Comparison of ENCODE assay signal across 14 cellular contexts in the genomic region with DNA sequence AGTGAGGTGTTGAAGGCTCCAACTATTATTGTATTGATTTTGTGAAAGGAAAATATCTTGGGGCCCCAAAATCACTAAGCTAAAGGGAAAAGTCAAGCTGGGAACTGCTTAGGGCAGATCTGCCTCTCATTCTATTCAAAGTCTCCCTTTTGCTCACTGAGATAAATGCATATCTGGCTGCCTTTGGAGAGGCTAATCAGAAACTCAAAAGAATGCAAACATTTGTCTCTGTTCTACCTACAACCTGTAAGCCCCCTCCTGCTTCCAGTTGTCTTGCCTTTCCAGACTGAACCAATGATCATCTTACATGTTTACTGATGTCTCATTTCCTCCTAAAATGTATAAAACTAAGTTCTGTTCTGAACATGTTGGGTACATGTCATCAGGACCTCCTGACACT.
DNase-seq lines count a peak whose midpoint lies in the region; ATAC-seq and TF ChIP-seq lines count a peak whose summit lies in the region.
"Had no signal": no experiment of that assay in that cellular context is flagged by ENCODE, and none has a peak within 500 bp of the region (broad histone marks: within the 10 kb centered on the region; RNA-seq: fewer than 3 reads in every experiment).

No MANE protein-coding gene starts in this region.

- no peak overlapping the region for H4K5ac ChIP-seq in mesendoderm (ENCODE audit: low read length)

- H3K27me3 ChIP-seq in H7 (ENCODE audit: control insufficient read depth, insufficient read depth, low read length): no peaks in the 10 kb centered on the region
- H3K27me3 ChIP-seq in NT2/D1 (ENCODE audit: insufficient read depth, insufficient read length): no peaks in the 10 kb centered on the region
- no peaks in the 10 kb centered on the region for H3K27me3 ChIP-seq in iPS DF 6.9 (ENCODE audit: control insufficient read depth, insufficient read depth, low read length)
- no peaks in the 10 kb centered on the region for H3K27me3 ChIP-seq in mesendoderm (ENCODE audit: insufficient read depth, low read length, poor library complexity)
- no peaks in the 10 kb centered on the region for H3K27me3 ChIP-seq in left ventricle myocardium inferior (ENCODE audit: low read depth)
- H3K27me3 ChIP-seq: BLaER1 treated with 17β-estradiol and CSF1 and Interleukin-3, amounts not matched to agents 10 nM and 100 nM had no signal

- intact Hi-C loops in left ventricle myocardium inferior (cut with micrococcal nuclease): no loop called here

- no peak overlapping the region for H3K4ac ChIP-seq in mesendoderm (ENCODE audit: low read depth, low read length)

- H3K9ac ChIP-seq in NT2/D1 (ENCODE audit: insufficient read length, low read depth) (no peak overlapping the region), mesendoderm (ENCODE audit: low read length) (no peak overlapping the region)
- H3K9ac ChIP-seq: BLaER1 treated with 17β-estradiol and CSF1 and Interleukin-3, amounts not matched to agents 10 nM and 100 nM had no signal

- TF ChIP-seq CTCF in left ventricle myocardium inferior (IDR thresholded peaks at IDR 0.05; ENCODE audit: borderline replicate concordance): no peak

- no peaks in the 10 kb centered on the region for H3K79me1 ChIP-seq in mesendoderm (ENCODE audit: low read length)

- H3K27ac ChIP-seq in iPS DF 6.9 (ENCODE audit: low read length): no peak overlapping the region
- H3K27ac ChIP-seq in mesendoderm (ENCODE audit: low read depth, low read length): no peak overlapping the region
- H3K27ac ChIP-seq in left ventricle myocardium inferior (replicated peaks): no peak overlapping the region
- H3K27ac ChIP-seq: BLaER1 treated with 17β-estradiol and CSF1 and Interleukin-3, amounts not matched to agents 10 nM and 100 nM had no signal

- no peak overlapping the region for H3K4me2 ChIP-seq in mesendoderm (ENCODE audit: low read length)
- H3K4me2 ChIP-seq: BLaER1 treated with 17β-estradiol and CSF1 and Interleukin-3, amounts not matched to agents 10 nM and 100 nM had no signal

- H3K79me2 ChIP-seq in mesendoderm (ENCODE audit: control insufficient read depth, insufficient read depth, low read length): no peaks in the 10 kb centered on the region

- H3K9me3 ChIP-seq in NT2/D1 (ENCODE audit: insufficient read depth, low read length) (peaks cover 15% of the 10 kb centered on the region; the same call in 1 of the 2 replicates), iPS DF 6.9 (ENCODE audit: control insufficient read depth, insufficient read depth, low read length) (no peaks in the 10 kb centered on the region), left ventricle myocardium inferior (replicated peaks) (peaks cover 47% of the 10 kb centered on the region)

- no peak overlapping the region for H3K23ac ChIP-seq in mesendoderm (ENCODE audit: low read length)

- no peaks in the 10 kb centered on the region for H3K4me1 ChIP-seq in NT2/D1 (ENCODE audit: insufficient read depth, insufficient read length)
- H3K4me1 ChIP-seq in iPS DF 6.9 (ENCODE audit: control insufficient read depth, insufficient read depth, low read length): no peaks in the 10 kb centered on the region
- H3K4me1 ChIP-seq in mesendoderm (ENCODE audit: control insufficient read depth, low read depth, low read length): no peaks in the 10 kb centered on the region
- peaks cover 20% of the 10 kb centered on the region for H3K4me1 ChIP-seq in left ventricle myocardium inferior
- H3K4me1 ChIP-seq: BLaER1 treated with 17β-estradiol and CSF1 and Interleukin-3, amounts not matched to agents 10 nM and 100 nM had no signal

- no peak overlapping the region for H2BK5ac ChIP-seq in mesendoderm (ENCODE audit: low read length)

- peak; percentile 4 for DNase-seq in H7
- peak; percentile 9 for DNase-seq in NT2/D1 (ENCODE audit: low read depth, low spot score)
- peak; percentile 2 for DNase-seq in iPS DF 6.9 (ENCODE audit: low read depth, low spot score)
- peak; percentile 78 for DNase-seq in mesendoderm
- DNase-seq in NCI-H2081 treated with DMSO at 0.1 percent for 48 hours (lab: John Stamatoyannopoulos, UW): no peak
- no peak for DNase-seq in left ventricle myocardium inferior
- DNase-seq: ACHN; CD4-positive, CD25-positive, alpha-beta regulatory T cell; DMS53; GF-D8; HCEC 1CT; HFFc6 had no signal

- H2BK15ac ChIP-seq in mesendoderm (replicated peaks; ENCODE audit: low read depth): no peak overlapping the region

- ATAC-seq in GM18909 (IDR thresholded peaks at IDR 0.05; ENCODE audit: poor library complexity, unreplicated experiment): no peak

- H3K4me3 ChIP-seq in H7 (ENCODE audit: insufficient read depth, low read depth, low read length): no peak overlapping the region
- no peak overlapping the region for H3K4me3 ChIP-seq in NT2/D1 (ENCODE audit: insufficient read length, low read depth)
- no peak overlapping the region for H3K4me3 ChIP-seq in iPS DF 6.9 (ENCODE audit: low read length)
- H3K4me3 ChIP-seq in mesendoderm (ENCODE audit: low read length): no peak overlapping the region
- no peak overlapping the region for H3K4me3 ChIP-seq in left ventricle myocardium inferior
- H3K4me3 ChIP-seq: BLaER1 treated with 17β-estradiol and CSF1 and Interleukin-3, amounts not matched to agents 10 nM and 100 nM had no signal

- no peak overlapping the region for H3K18ac ChIP-seq in mesendoderm (ENCODE audit: low read length)

- no peak overlapping the region for H4K8ac ChIP-seq in mesendoderm (ENCODE audit: low read depth, low read length)

- no peak overlapping the region for H3K56ac ChIP-seq in mesendoderm (ENCODE audit: low read length)

- no peak overlapping the region for H2BK120ac ChIP-seq in mesendoderm (ENCODE audit: low read depth, low read length)

- no peaks in the 10 kb centered on the region for H3K36me3 ChIP-seq in H7 (replicated peaks; ENCODE audit: control insufficient read depth, insufficient read depth, low read length)
- no peaks in the 10 kb centered on the region for H3K36me3 ChIP-seq in NT2/D1 (ENCODE audit: insufficient read depth, insufficient read length, low read length)
- H3K36me3 ChIP-seq in iPS DF 6.9 (ENCODE audit: control insufficient read depth, insufficient read depth, low read length): no peaks in the 10 kb centered on the region
- H3K36me3 ChIP-seq in mesendoderm (ENCODE audit: control insufficient read depth, insufficient read depth, low read length): no peaks in the 10 kb centered on the region
- peaks cover 11% of the 10 kb centered on the region for H3K36me3 ChIP-seq in left ventricle myocardium inferior
- H3K36me3 ChIP-seq: BLaER1 treated with 17β-estradiol and CSF1 and Interleukin-3, amounts not matched to agents 10 nM and 100 nM had no signal

- H2AK5ac ChIP-seq in mesendoderm (ENCODE audit: low read length): no peak overlapping the region

Comparison
In these comparisons a context has a peak if more than half of its experiments do, and no peak if none do; other contexts are left out.
1. DNase-seq: peak in H7 (single experiment), NT2/D1 (single experiment), iPS DF 6.9 (single experiment) and mesendoderm (single experiment); none in NCI-H2081 treated with DMSO at 0.1 percent for 48 hours (single experiment) and left ventricle myocardium inferior (single experiment).